Comparison of ENCODE assay signal across 2 cellular contexts in genomic region chr1:2628933-2629626, GRCh38.
A peak's percentile ranks its signal among the peaks of the same experiment; 100 is the strongest.
TF ChIP-seq lines count a peak whose summit lies in the region.

No MANE protein-coding gene starts in this region.

TF ChIP-seq in GM12878, 131 proteins besides CTCF, POLR2A, EP300 and RAD21:
- TF ChIP-seq SUZ12 (IDR thresholded peaks at IDR 0.05; ENCODE audit: unreplicated experiment), result peak; percentile 20
- TF ChIP-seq, protein P1, sequence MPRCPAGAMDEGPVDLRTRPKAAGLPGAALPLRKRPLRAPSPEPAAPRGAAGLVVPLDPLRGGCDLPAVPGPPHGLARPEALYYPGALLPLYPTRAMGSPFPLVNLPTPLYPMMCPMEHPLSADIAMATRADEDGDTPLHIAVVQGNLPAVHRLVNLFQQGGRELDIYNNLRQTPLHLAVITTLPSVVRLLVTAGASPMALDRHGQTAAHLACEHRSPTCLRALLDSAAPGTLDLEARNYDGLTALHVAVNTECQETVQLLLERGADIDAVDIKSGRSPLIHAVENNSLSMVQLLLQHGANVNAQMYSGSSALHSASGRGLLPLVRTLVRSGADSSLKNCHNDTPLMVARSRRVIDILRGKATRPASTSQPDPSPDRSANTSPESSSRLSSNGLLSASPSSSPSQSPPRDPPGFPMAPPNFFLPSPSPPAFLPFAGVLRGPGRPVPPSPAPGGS (IDR thresholded peaks at IDR 0.05; ENCODE audit: borderline replicate concordance, insufficient read depth, low read depth, low read length, poor library complexity, severe bottlenecking), result no peak

TF ChIP-seq in HepG2, 621 proteins besides CTCF, POLR2A, EP300 and RAD21:
- no peak for TF ChIP-seq MIER2 (CRISPR knock-in tag; IDR thresholded peaks at IDR 0.05)
- TF ChIP-seq NFE2 (CRISPR knock-in tag; IDR thresholded peaks at IDR 0.05), result no peak
- TF ChIP-seq ZNF746 (CRISPR knock-in tag; IDR thresholded peaks at IDR 0.05), result no peak
- 0 out of 2 replicates have a peak, but pooled peaks have one; percentile 27 for TF ChIP-seq ESRRA (CRISPR knock-in tag; IDR thresholded peaks at IDR 0.05; ENCODE audit: low read depth)
- TF ChIP-seq, protein P2, sequence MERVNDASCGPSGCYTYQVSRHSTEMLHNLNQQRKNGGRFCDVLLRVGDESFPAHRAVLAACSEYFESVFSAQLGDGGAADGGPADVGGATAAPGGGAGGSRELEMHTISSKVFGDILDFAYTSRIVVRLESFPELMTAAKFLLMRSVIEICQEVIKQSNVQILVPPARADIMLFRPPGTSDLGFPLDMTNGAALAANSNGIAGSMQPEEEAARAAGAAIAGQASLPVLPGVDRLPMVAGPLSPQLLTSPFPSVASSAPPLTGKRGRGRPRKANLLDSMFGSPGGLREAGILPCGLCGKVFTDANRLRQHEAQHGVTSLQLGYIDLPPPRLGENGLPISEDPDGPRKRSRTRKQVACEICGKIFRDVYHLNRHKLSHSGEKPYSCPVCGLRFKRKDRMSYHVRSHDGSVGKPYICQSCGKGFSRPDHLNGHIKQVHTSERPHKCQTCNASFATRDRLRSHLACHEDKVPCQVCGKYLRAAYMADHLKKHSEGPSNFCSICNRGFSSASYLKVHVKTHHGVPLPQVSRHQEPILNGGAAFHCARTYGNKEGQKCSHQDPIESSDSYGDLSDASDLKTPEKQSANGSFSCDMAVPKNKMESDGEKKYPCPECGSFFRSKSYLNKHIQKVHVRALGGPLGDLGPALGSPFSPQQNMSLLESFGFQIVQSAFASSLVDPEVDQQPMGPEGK (CRISPR knock-in tag; IDR thresholded peaks at IDR 0.05), result 0 out of 2 replicates have a peak, but pooled peaks have one; percentile 17
- TF ChIP-seq TBX2 (CRISPR knock-in tag; IDR thresholded peaks at IDR 0.05; ENCODE audit: borderline replicate concordance), result no peak
- TF ChIP-seq ZNF749 (CRISPR knock-in tag; IDR thresholded peaks at IDR 0.05; ENCODE audit: borderline replicate concordance), result no peak
- no peak for TF ChIP-seq POLR2AphosphoS2 (IDR thresholded peaks at IDR 0.05; ENCODE audit: low read depth, low read length)
- no peak for TF ChIP-seq MXD1 (CRISPR knock-in tag; IDR thresholded peaks at IDR 0.05)
- TF ChIP-seq, protein P3, sequence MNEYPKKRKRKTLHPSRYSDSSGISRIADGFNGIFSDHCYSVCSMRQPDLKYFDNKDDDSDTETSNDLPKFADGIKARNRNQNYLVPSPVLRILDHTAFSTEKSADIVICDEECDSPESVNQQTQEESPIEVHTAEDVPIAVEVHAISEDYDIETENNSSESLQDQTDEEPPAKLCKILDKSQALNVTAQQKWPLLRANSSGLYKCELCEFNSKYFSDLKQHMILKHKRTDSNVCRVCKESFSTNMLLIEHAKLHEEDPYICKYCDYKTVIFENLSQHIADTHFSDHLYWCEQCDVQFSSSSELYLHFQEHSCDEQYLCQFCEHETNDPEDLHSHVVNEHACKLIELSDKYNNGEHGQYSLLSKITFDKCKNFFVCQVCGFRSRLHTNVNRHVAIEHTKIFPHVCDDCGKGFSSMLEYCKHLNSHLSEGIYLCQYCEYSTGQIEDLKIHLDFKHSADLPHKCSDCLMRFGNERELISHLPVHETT (CRISPR knock-in tag; conservative IDR thresholded peaks at IDR 0.05), result no peak
- TF ChIP-seq MTF2 (CRISPR knock-in tag; IDR thresholded peaks at IDR 0.05; ENCODE audit: borderline replicate concordance), result peak; percentile 42; the same call in 1 of the 2 replicates
- TF ChIP-seq SIN3A (IDR thresholded peaks at IDR 0.05; ENCODE audit: borderline replicate concordance, low read depth, low read length), result no peak
- TF ChIP-seq, protein P4, sequence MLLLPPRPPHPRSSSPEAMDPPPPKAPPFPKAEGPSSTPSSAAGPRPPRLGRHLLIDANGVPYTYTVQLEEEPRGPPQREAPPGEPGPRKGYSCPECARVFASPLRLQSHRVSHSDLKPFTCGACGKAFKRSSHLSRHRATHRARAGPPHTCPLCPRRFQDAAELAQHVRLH (CRISPR knock-in tag; IDR thresholded peaks at IDR 0.05; ENCODE audit: borderline replicate concordance, low read depth), result no peak
- TF ChIP-seq KLF15 (CRISPR knock-in tag; IDR thresholded peaks at IDR 0.05; ENCODE audit: borderline replicate concordance), result no peak
- TF ChIP-seq ZNF607 (CRISPR knock-in tag; IDR thresholded peaks at IDR 0.05; ENCODE audit: borderline replicate concordance), result no peak
- TF ChIP-seq, protein P5, sequence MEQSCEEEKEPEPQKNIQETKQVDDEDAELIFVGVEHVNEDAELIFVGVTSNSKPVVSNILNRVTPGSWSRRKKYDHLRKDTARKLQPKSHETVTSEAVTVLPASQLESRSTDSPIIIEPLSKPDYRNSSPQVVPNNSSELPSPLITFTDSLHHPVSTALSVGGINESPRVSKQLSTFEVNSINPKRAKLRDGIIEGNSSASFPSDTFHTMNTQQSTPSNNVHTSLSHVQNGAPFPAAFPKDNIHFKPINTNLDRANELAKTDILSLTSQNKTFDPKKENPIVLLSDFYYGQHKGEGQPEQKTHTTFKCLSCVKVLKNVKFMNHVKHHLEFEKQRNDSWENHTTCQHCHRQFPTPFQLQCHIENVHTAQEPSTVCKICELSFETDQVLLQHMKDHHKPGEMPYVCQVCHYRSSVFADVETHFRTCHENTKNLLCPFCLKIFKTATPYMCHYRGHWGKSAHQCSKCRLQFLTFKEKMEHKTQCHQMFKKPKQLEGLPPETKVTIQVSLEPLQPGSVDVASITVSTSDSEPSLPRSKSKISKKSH (CRISPR knock-in tag; IDR thresholded peaks at IDR 0.05; ENCODE audit: borderline replicate concordance), result no peak
- TF ChIP-seq, protein P6, sequence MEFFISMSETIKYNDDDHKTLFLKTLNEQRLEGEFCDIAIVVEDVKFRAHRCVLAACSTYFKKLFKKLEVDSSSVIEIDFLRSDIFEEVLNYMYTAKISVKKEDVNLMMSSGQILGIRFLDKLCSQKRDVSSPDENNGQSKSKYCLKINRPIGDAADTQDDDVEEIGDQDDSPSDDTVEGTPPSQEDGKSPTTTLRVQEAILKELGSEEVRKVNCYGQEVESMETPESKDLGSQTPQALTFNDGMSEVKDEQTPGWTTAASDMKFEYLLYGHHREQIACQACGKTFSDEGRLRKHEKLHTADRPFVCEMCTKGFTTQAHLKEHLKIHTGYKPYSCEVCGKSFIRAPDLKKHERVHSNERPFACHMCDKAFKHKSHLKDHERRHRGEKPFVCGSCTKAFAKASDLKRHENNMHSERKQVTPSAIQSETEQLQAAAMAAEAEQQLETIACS (CRISPR knock-in tag; IDR thresholded peaks at IDR 0.05), result no peak
- no peak for TF ChIP-seq HOXA9 (CRISPR knock-in tag; IDR thresholded peaks at IDR 0.05; ENCODE audit: borderline replicate concordance)
- TF ChIP-seq NFRKB (IDR thresholded peaks at IDR 0.05), result no peak
- no peak for TF ChIP-seq NRL (CRISPR knock-in tag; IDR thresholded peaks at IDR 0.05; ENCODE audit: borderline replicate concordance)
- TF ChIP-seq ELF4 (CRISPR knock-in tag; IDR thresholded peaks at IDR 0.05; ENCODE audit: borderline replicate concordance), result no peak
- TF ChIP-seq SCMH1 (CRISPR knock-in tag; IDR thresholded peaks at IDR 0.05; ENCODE audit: borderline replicate concordance), result no peak
- TF ChIP-seq, protein P7, sequence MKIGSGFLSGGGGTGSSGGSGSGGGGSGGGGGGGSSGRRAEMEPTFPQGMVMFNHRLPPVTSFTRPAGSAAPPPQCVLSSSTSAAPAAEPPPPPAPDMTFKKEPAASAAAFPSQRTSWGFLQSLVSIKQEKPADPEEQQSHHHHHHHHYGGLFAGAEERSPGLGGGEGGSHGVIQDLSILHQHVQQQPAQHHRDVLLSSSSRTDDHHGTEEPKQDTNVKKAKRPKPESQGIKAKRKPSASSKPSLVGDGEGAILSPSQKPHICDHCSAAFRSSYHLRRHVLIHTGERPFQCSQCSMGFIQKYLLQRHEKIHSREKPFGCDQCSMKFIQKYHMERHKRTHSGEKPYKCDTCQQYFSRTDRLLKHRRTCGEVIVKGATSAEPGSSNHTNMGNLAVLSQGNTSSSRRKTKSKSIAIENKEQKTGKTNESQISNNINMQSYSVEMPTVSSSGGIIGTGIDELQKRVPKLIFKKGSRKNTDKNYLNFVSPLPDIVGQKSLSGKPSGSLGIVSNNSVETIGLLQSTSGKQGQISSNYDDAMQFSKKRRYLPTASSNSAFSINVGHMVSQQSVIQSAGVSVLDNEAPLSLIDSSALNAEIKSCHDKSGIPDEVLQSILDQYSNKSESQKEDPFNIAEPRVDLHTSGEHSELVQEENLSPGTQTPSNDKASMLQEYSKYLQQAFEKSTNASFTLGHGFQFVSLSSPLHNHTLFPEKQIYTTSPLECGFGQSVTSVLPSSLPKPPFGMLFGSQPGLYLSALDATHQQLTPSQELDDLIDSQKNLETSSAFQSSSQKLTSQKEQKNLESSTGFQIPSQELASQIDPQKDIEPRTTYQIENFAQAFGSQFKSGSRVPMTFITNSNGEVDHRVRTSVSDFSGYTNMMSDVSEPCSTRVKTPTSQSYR (CRISPR knock-in tag; IDR thresholded peaks at IDR 0.05; ENCODE audit: borderline replicate concordance), result no peak
- TF ChIP-seq MYPOP (CRISPR knock-in tag; IDR thresholded peaks at IDR 0.05), result no peak
- no peak for TF ChIP-seq TBL1XR1 (IDR thresholded peaks at IDR 0.05; ENCODE audit: borderline replicate concordance, low read length, partially characterized antibody)
- TF ChIP-seq FOXM1 (CRISPR knock-in tag; IDR thresholded peaks at IDR 0.05), result no peak
- peak; percentile 93 for TF ChIP-seq ZSCAN25 (CRISPR knock-in tag; IDR thresholded peaks at IDR 0.05)
TF ChIP-seq in HepG2: peak in this region for 4.
